In genomic region chr7:100516135-100516812, GRCh38 we compare ENCODE assay signal across 7 cellular contexts. TPM values are rescaled to one million over a fixed set of nuclear protein-coding genes. Genes with fewer than 3 reads are reported as not detected.
DNase-seq lines count a peak whose midpoint lies in the region; ATAC-seq, FAIRE-seq and TF ChIP-seq lines count a peak whose summit lies in the region.

No MANE protein-coding gene starts in this region.

- H3K27me3 Mint-ChIP-seq in astrocyte (ENCODE audit: low read depth, unreplicated experiment): peaks cover 3% of the 10 kb centered on the region
- peaks cover 2% of the 10 kb centered on the region for H3K27me3 Mint-ChIP-seq in memory B cell

- H3K4me1 Mint-ChIP-seq in astrocyte (ENCODE audit: low read depth, unreplicated experiment) (peaks cover 9% of the 10 kb centered on the region), memory B cell (peaks cover 11% of the 10 kb centered on the region)

- H2AFZ ChIP-seq in astrocyte (ENCODE audit: low read depth, low read length): no peak overlapping the region

- no peaks in the 10 kb centered on the region for H3K36me3 Mint-ChIP-seq in astrocyte (ENCODE audit: low read depth, unreplicated experiment)
- H3K36me3 Mint-ChIP-seq in memory B cell: no peaks in the 10 kb centered on the region

- H3K36me3 ChIP-seq in Peyer's patch: no peaks in the 10 kb centered on the region
- no peaks in the 10 kb centered on the region for H3K36me3 ChIP-seq in astrocyte (ENCODE audit: insufficient read depth, low read length)

- DNase-seq in Peyer's patch (peak in 2 of 3 donors; percentile 56 to 71), astrocyte (ENCODE audit: low read depth) (peak; percentile 95), memory B cell (ENCODE audit: low spot score in 2 of 2) (no peak), NOMO-1 treated with dmso at 0.1 percent for 144 hours (lab: John Stamatoyannopoulos, UW; ENCODE audit: unreplicated experiment) (no peak), NCI-H2107 treated with DMSO at 0.1 percent for 48 hours (lab: John Stamatoyannopoulos, UW; ENCODE audit: unreplicated experiment) (no peak), NCI-H187 (lab: John Stamatoyannopoulos, UW) (no peak)

- TF ChIP-seq POLR2A in Peyer's patch (IDR thresholded peaks at IDR 0.05): no peak

- no peaks in the 10 kb centered on the region for H3K9me3 ChIP-seq in Peyer's patch
- no peaks in the 10 kb centered on the region for H3K9me3 ChIP-seq in astrocyte (ENCODE audit: insufficient read depth, low read depth, low read length)

- TF ChIP-seq CTCF in Peyer's patch (IDR thresholded peaks at IDR 0.05): no peak
- no peak for TF ChIP-seq CTCF in astrocyte (IDR thresholded peaks at IDR 0.05; ENCODE audit: insufficient read depth, low read depth, low read length)

- H3K27ac Mint-ChIP-seq in astrocyte (ENCODE audit: unreplicated experiment) (peak overlapping the region; percentile 4), memory B cell (no peak overlapping the region)

- H3K27ac ChIP-seq in Peyer's patch: no peak overlapping the region
- H3K27ac ChIP-seq in astrocyte (ENCODE audit: low read depth, low read length): no peak overlapping the region

- H3K9me3 Mint-ChIP-seq in astrocyte (ENCODE audit: unreplicated experiment): no peaks in the 10 kb centered on the region
- no peaks in the 10 kb centered on the region for H3K9me3 Mint-ChIP-seq in memory B cell

- H3K4me3 ChIP-seq in Peyer's patch (no peak overlapping the region), astrocyte (ENCODE audit: insufficient read depth, low read depth, low read length) (no peak overlapping the region)

- H3K4me1 ChIP-seq in Peyer's patch (peaks cover 0 to 7% (median 3%) of the 10 kb centered on the region in 4 donors), astrocyte (ENCODE audit: insufficient read depth, low read length) (peaks cover 14% of the 10 kb centered on the region)

- H3K4me3 Mint-ChIP-seq in astrocyte (ENCODE audit: unreplicated experiment): no peak overlapping the region
- H3K4me3 Mint-ChIP-seq in memory B cell: no peak overlapping the region

- no peak for FAIRE-seq in astrocyte (lab: Jason Lieb, UNC)

- H3K9ac ChIP-seq in astrocyte (ENCODE audit: low read length): no peak overlapping the region

- ATAC-seq in GM19043 (IDR thresholded peaks at IDR 0.05; ENCODE audit: low read depth, unreplicated experiment): peak; percentile 57
- ATAC-seq in memory B cell (ENCODE audit: low read depth): peak; percentile 62

- no peaks in the 10 kb centered on the region for H3K79me2 ChIP-seq in astrocyte (ENCODE audit: insufficient read depth, low read length)

- H3K4me2 ChIP-seq in astrocyte (ENCODE audit: low read length): peak overlapping the region; percentile 21

- H4K20me1 ChIP-seq in astrocyte (ENCODE audit: insufficient read depth, low read length): no peaks in the 10 kb centered on the region

- H3K27me3 ChIP-seq in Peyer's patch (no peaks in the 10 kb centered on the region), astrocyte (ENCODE audit: insufficient read depth, low read length) (peaks cover 9% of the 10 kb centered on the region)

RNA-seq across cellular contexts. Expression of gene AGFG2, which starts 22.7 kb away (rescaled TPM):
- total RNA-seq in Peyer's patch (10 to 100 TPM; 38.4 to 63.6 (median 49.9) TPM), astrocyte (6.2 and 7.1 TPM in 2 replicates)

RNA-seq across cellular contexts. Expression of gene NYAP1, which starts 32.5 kb away (rescaled TPM):
- 1 to 10 TPM in 1 of 4 donors, under 1 TPM in 2, not detected in 1; 0.38 to 2.5 (median 0.40) TPM for total RNA-seq in Peyer's patch
- total RNA-seq in astrocyte: 2.5 and 2.6 TPM in 2 replicates

RNA-seq across cellular contexts. Expression of gene TSC22D4, which starts 37.3 kb away (rescaled TPM):
- total RNA-seq in Peyer's patch (10 to 100 TPM; 28.9 to 51.2 (median 40.6) TPM), astrocyte (52.9 and 53.4 TPM in 2 replicates)

RNA-seq across cellular contexts. Expression of gene SPACDR, which starts 52.2 kb away (rescaled TPM):
- total RNA-seq in Peyer's patch (not detected), astrocyte (2.5 and 2.6 TPM in 2 replicates)

RNA-seq across cellular contexts. Expression of gene SAP25, which starts 57.4 kb away (rescaled TPM):
- total RNA-seq in Peyer's patch (10 to 100 TPM in 3 of 4 donors, 1 to 10 TPM in 1; 2.5 to 18.2 (median 13.4) TPM), astrocyte (1.4 and 1.9 TPM in 2 replicates)

Comparison
In these comparisons a context has a peak if more than half of its experiments do, and no peak if none do; other contexts are left out.
1. DNase-seq: peak in Peyer's patch (2 of 3) and astrocyte (single experiment); none in memory B cell (0 of 2), NOMO-1 treated with dmso at 0.1 percent for 144 hours (single experiment), NCI-H2107 treated with DMSO at 0.1 percent for 48 hours (single experiment) and NCI-H187 (0 of 2).